9 cellular contexts compared by ENCODE assay signal in genomic region chr6:117264487-117265424, GRCh38. TPM values are rescaled to one million over a fixed set of nuclear protein-coding genes. Genes with fewer than 3 reads are reported as not detected.
DNase-seq lines count a peak whose midpoint lies in the region; ATAC-seq and TF ChIP-seq lines count a peak whose summit lies in the region.
"Had no signal": no experiment of that assay in that cellular context is flagged by ENCODE, and none has a peak within 500 bp of the region (broad histone marks: within the 10 kb centered on the region; RNA-seq: fewer than 3 reads in every experiment).

No MANE protein-coding gene starts in this region.

- peaks cover 0 to 2% (median 0%) of the 10 kb centered on the region in 4 donors for H3K9me3 ChIP-seq in tibial nerve

- 2 to 3% methylated on average over 44 to 46 of the region's 46 CpGs for WGBS in tibial nerve, 2 donors

- no peaks in the 10 kb centered on the region for H3K36me3 Mint-ChIP-seq in activated T-cell treated with anti-CD3 and anti-CD28 coated beads, Interleukin-2, amount 50 U/mL, for 24 hours (ENCODE audit: low read depth)

- DNase-seq in activated T-cell treated with anti-CD3 and anti-CD28 coated beads, Interleukin-2, amount 50 U/mL, for 24 hours, result peak; percentile 34
- DNase-seq in activated T-cell treated with anti-CD3 and anti-CD28 coated beads, Interleukin-2, amount 50 U/mL, for 1 hour, result no peak
- DNase-seq in astrocyte of the spinal cord (ENCODE audit: low read depth, low spot score), result no peak
- DNase-seq in left lobe of liver (ENCODE audit: low spot score), result no peak
- DNase-seq in tibial nerve (ENCODE audit: low spot score in 2 of 2), result no peak
- no peak for DNase-seq in GM19240 (ENCODE audit: insufficient read length, low spot score)
- no peak for DNase-seq in GF-D8 (lab: John Stamatoyannopoulos, UW)

- no peaks in the 10 kb centered on the region for H3K36me3 ChIP-seq in tibial nerve

- peak overlapping the region; percentile 67 for H3K4me3 Mint-ChIP-seq in activated T-cell treated with anti-CD3 and anti-CD28 coated beads, Interleukin-2, amount 50 U/mL, for 24 hours

- H3K27ac ChIP-seq in tibial nerve, result no peak overlapping the region

- TF ChIP-seq CTCF in astrocyte of the spinal cord (IDR thresholded peaks at IDR 0.05; ENCODE audit: low read depth, low read length), result no peak
- TF ChIP-seq CTCF in tibial nerve (IDR thresholded peaks at IDR 0.05), result no peak

- H3K4me1 Mint-ChIP-seq in activated T-cell treated with anti-CD3 and anti-CD28 coated beads, Interleukin-2, amount 50 U/mL, for 24 hours (ENCODE audit: low read depth), result peaks cover 21% of the 10 kb centered on the region

- peaks cover 4 to 82% of the 10 kb centered on the region in 2 donors for H3K27me3 ChIP-seq in tibial nerve

- H3K27me3 Mint-ChIP-seq in activated T-cell treated with anti-CD3 and anti-CD28 coated beads, Interleukin-2, amount 50 U/mL, for 24 hours, result peaks cover 89% of the 10 kb centered on the region

- peaks cover 3% of the 10 kb centered on the region for H3K9me3 Mint-ChIP-seq in activated T-cell treated with anti-CD3 and anti-CD28 coated beads, Interleukin-2, amount 50 U/mL, for 24 hours

- peak in 1 of 2 donors; percentile 43 for TF ChIP-seq EP300 in tibial nerve (IDR thresholded peaks at IDR 0.05)

- no peak for TF ChIP-seq POLR2A in tibial nerve (IDR thresholded peaks at IDR 0.05)

- ATAC-seq in HG03354 (IDR thresholded peaks at IDR 0.05; ENCODE audit: poor library complexity, severe bottlenecking, unreplicated experiment) (peak; percentile 31), left lobe of liver (peak; percentile 50)

- in situ Hi-C loops in astrocyte of the spinal cord (cut with HindIII; ENCODE audit: low sequenced_read_pairs), result no loop called here

- peak overlapping the region; percentile 20 for H3K4me3 ChIP-seq in astrocyte of the spinal cord (ENCODE audit: low read depth, low read length)
- peak overlapping the region; percentile 19 to 49 (median 34) for H3K4me3 ChIP-seq in tibial nerve

- H3K4me1 ChIP-seq in tibial nerve, result peaks cover 0 to 38% (median 12%) of the 10 kb centered on the region in 4 donors

- H3K27ac Mint-ChIP-seq in activated T-cell treated with anti-CD3 and anti-CD28 coated beads, Interleukin-2, amount 50 U/mL, for 24 hours, result no peak overlapping the region

RNA-seq across cellular contexts. Expression of gene VGLL2, which starts 0.6 kb away (rescaled TPM):
- not detected for total RNA-seq in left lobe of liver
- total RNA-seq in tibial nerve, result not detected
- total RNA-seq: activated CD8-positive, alpha-beta memory T cell treated with anti-CD3 and anti-CD28 coated beads for 36 hours had no signal
